In the genomic region with DNA sequence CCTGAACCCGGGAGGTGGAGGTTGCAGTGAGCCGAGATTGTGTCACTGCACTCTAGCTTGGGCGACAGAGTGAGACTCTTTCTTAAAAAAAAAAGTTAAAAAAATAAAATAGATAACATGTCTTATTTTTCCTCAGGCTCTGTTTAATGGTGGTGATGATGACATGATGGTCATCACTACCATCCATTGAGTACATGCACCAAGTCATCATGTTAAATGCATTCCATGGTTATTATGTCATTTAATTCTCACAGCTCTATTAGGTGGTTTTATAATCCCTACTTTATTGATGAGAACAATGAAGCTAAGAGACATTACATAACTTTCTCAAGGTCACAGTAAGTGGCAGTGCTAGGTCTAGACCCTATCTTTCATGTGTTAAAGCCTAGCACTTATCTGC, we compare ENCODE assay signal across 18 cellular contexts. TPM values are rescaled to one million over a fixed set of nuclear protein-coding genes. Genes with fewer than 3 reads are reported as not detected.
"Had no signal": no experiment of that assay in that cellular context is flagged by ENCODE, and none has a peak within 500 bp of the region (broad histone marks: within the 10 kb centered on the region; RNA-seq: fewer than 3 reads in every experiment).

No MANE protein-coding gene starts in this region.

- H3K9me3 ChIP-seq: colonic mucosa, left lung, psoas muscle, transverse colon had no signal

- H3K4me1 Mint-ChIP-seq: activated CD8-positive, alpha-beta memory T cell treated with anti-CD3 and anti-CD28 coated beads, Interleukin-2, amount 10 ng/mL, durations not matched to agents 7 days and 5 days; activated naive CD8-positive, alpha-beta T cell treated with anti-CD3 and anti-CD28 coated beads for 36 hours; nephron; stimulated activated naive B cell treated with anti-CD40 and anti-IgM and Interleukin-4, amounts not matched to agents 10 μg/mL and 1 μg/mL and 100 μg/mL, for 72 hours had no signal

- H3K4me1 ChIP-seq: colonic mucosa, left lung, psoas muscle, transverse colon had no signal

- H3K27ac Mint-ChIP-seq: activated CD8-positive, alpha-beta memory T cell treated with anti-CD3 and anti-CD28 coated beads, Interleukin-2, amount 10 ng/mL, durations not matched to agents 7 days and 5 days; activated naive CD8-positive, alpha-beta T cell treated with anti-CD3 and anti-CD28 coated beads for 36 hours; memory B cell; nephron; stimulated activated naive B cell treated with anti-CD40 and anti-IgM and Interleukin-4, amounts not matched to agents 10 μg/mL and 1 μg/mL and 100 μg/mL, for 72 hours had no signal

- H3K36me3 ChIP-seq: colonic mucosa, transverse colon had no signal

- H3K9me3 Mint-ChIP-seq: activated naive CD8-positive, alpha-beta T cell treated with anti-CD3 and anti-CD28 coated beads for 36 hours; activated T-cell treated with anti-CD3 and anti-CD28 coated beads, Interleukin-2, amount 50 U/mL, for 4 hours; nephron had no signal

- H3K36me3 Mint-ChIP-seq: activated CD8-positive, alpha-beta memory T cell treated with anti-CD3 and anti-CD28 coated beads, Interleukin-2, amount 10 ng/mL, durations not matched to agents 7 days and 5 days; activated naive CD8-positive, alpha-beta T cell treated with anti-CD3 and anti-CD28 coated beads for 36 hours; stimulated activated naive B cell treated with anti-CD40 and anti-IgM and Interleukin-4, amounts not matched to agents 10 μg/mL and 1 μg/mL and 100 μg/mL, for 72 hours had no signal

- FAIRE-seq: endothelial cell of umbilical vein had no signal

- H3K4me3 ChIP-seq: colonic mucosa, left lung, psoas muscle, transverse colon had no signal

- H3K27me3 Mint-ChIP-seq: memory B cell had no signal

- ATAC-seq: activated CD4-positive, CD25-positive, alpha-beta regulatory T cell treated with anti-CD3 and anti-CD28 coated beads, Interleukin-2, amount 50 U/mL, for 24 hours; activated CD8-positive, alpha-beta memory T cell treated with anti-CD3 and anti-CD28 coated beads, Interleukin-2, amount 10 ng/mL, durations not matched to agents 7 days and 5 days; activated T-cell treated with anti-CD3 and anti-CD28 coated beads, Interleukin-2, amount 50 U/mL, for 4 hours; left lung; psoas muscle; sciatic nerve; stimulated activated naive B cell treated with anti-CD40 and anti-IgM and Interleukin-4, amounts not matched to agents 10 μg/mL and 1 μg/mL and 100 μg/mL, for 72 hours had no signal

- H3K4me3 Mint-ChIP-seq: activated CD8-positive, alpha-beta memory T cell treated with anti-CD3 and anti-CD28 coated beads, Interleukin-2, amount 10 ng/mL, durations not matched to agents 7 days and 5 days; activated naive CD8-positive, alpha-beta T cell treated with anti-CD3 and anti-CD28 coated beads for 36 hours; activated T-cell treated with anti-CD3 and anti-CD28 coated beads, Interleukin-2, amount 50 U/mL, for 4 hours; memory B cell; nephron; stimulated activated naive B cell treated with anti-CD40 and anti-IgM and Interleukin-4, amounts not matched to agents 10 μg/mL and 1 μg/mL and 100 μg/mL, for 72 hours had no signal

- H3K27ac ChIP-seq: colonic mucosa, left lung, psoas muscle, transverse colon had no signal

- H3K27me3 ChIP-seq: colonic mucosa, left lung, transverse colon had no signal

- DNase-seq: activated CD8-positive, alpha-beta memory T cell treated with anti-CD3 and anti-CD28 coated beads, Interleukin-2, amount 10 ng/mL, durations not matched to agents 7 days and 5 days; activated gamma-delta T cell treated with Interleukin-2 at 50 U/mL for 16 hours; activated naive CD8-positive, alpha-beta T cell treated with anti-CD3 and anti-CD28 coated beads for 36 hours; activated T-cell treated with anti-CD3 and anti-CD28 coated beads, Interleukin-2, amount 50 U/mL, for 4 hours; caudate nucleus; colonic mucosa; glutamatergic neuron; left lung; psoas muscle; stimulated activated CD4-positive, alpha-beta T cell treated with anti-CD3 and anti-CD28 coated beads, Interleukin-2, amount 100 ng/mL, for 24 hours; stimulated activated naive B cell treated with anti-CD40 and anti-IgM and Interleukin-4, amounts not matched to agents 10 μg/mL and 1 μg/mL and 100 μg/mL, for 72 hours; T-helper 2 cell; transverse colon had no signal

RNA-seq across cellular contexts. Expression of a gene that starts 34.4 kb away (rescaled TPM):
- total RNA-seq: activated CD8-positive, alpha-beta memory T cell treated with anti-CD3 and anti-CD28 coated beads, Interleukin-2, amount 10 ng/mL, durations not matched to agents 7 days and 5 days; activated T-cell treated with anti-CD3 and anti-CD28 coated beads, Interleukin-2, amount 50 U/mL, for 4 hours; endothelial cell of umbilical vein; psoas muscle; sciatic nerve had no signal
- polyA plus RNA-seq: endothelial cell of umbilical vein had no signal
